21 cellular contexts compared by ENCODE assay signal in genomic region chr18:45341454-45341853, GRCh38.
DNase-seq lines count a peak whose midpoint lies in the region; ATAC-seq and TF ChIP-seq lines count a peak whose summit lies in the region.
"Had no signal": no experiment of that assay in that cellular context is flagged by ENCODE, and none has a peak within 500 bp of the region (broad histone marks: within the 10 kb centered on the region; RNA-seq: fewer than 3 reads in every experiment).

No MANE protein-coding gene starts in this region.

- H3K27ac ChIP-seq in SK-N-SH (ENCODE audit: low read depth in 2 of 2, low read length in 1 of 2), result no peak overlapping the region
- H3K27ac ChIP-seq: 22Rv1 had no signal

- H3K27ac Mint-ChIP-seq in activated CD8-positive, alpha-beta memory T cell treated with anti-CD3 and anti-CD28 coated beads, Interleukin-2, amount 10 ng/mL, durations not matched to agents 7 days and 5 days, result no peak overlapping the region
- no peak overlapping the region for H3K27ac Mint-ChIP-seq in activated CD4-positive, alpha-beta memory T cell treated with anti-CD3 and anti-CD28 coated beads for 36 hours
- H3K27ac Mint-ChIP-seq: CD14-positive monocyte, GM23338 had no signal

- H3K36me3 ChIP-seq in SK-N-SH (replicated peaks in 1 of 2; ENCODE audit: control insufficient read depth in 1 of 2, insufficient read depth in 2 of 2, low read length in 1 of 2), result no peaks in the 10 kb centered on the region

- H3F3A ChIP-seq in SK-N-SH (replicated peaks; ENCODE audit: insufficient read depth), result no peaks in the 10 kb centered on the region

- H3K79me2 ChIP-seq in SK-N-SH (ENCODE audit: insufficient read depth), result no peaks in the 10 kb centered on the region

- WGBS in SK-N-SH (ENCODE audit: low lambda C conversion rate), result 45% methylated on average over 2 of the region's 2 CpGs

- H3K9ac ChIP-seq in SK-N-SH, result no peak overlapping the region

- H3K27me3 ChIP-seq in SK-N-SH (ENCODE audit: insufficient read depth), result no peaks in the 10 kb centered on the region

- POLR2A ChIA-PET in SK-N-SH (lab: Yijun Ruan, JAX), result no interaction called here
- POLR2A ChIA-PET in activated CD4-positive, alpha-beta memory T cell treated with anti-CD3 and anti-CD28 coated beads for 36 hours (lab: Charles Lee), result no interaction called here

- peaks cover 0 to 4% of the 10 kb centered on the region in 2 experiments; a peak in 1 of 4 replicates for H3K4me1 ChIP-seq in SK-N-SH (ENCODE audit: control insufficient read depth in 1 of 2, insufficient read depth in 2 of 2, low read depth in 1 of 2, low read length in 1 of 2)

- no peak for TF ChIP-seq RAD21 in SK-N-SH (IDR thresholded peaks at IDR 0.05; ENCODE audit: low read length)

- H3K27me3 Mint-ChIP-seq in activated CD8-positive, alpha-beta memory T cell treated with anti-CD3 and anti-CD28 coated beads, Interleukin-2, amount 10 ng/mL, durations not matched to agents 7 days and 5 days, result peaks cover 3% of the 10 kb centered on the region
- peaks cover 5% of the 10 kb centered on the region for H3K27me3 Mint-ChIP-seq in activated CD4-positive, alpha-beta memory T cell treated with anti-CD3 and anti-CD28 coated beads for 36 hours

- H3K4me1 Mint-ChIP-seq in activated CD8-positive, alpha-beta memory T cell treated with anti-CD3 and anti-CD28 coated beads, Interleukin-2, amount 10 ng/mL, durations not matched to agents 7 days and 5 days, result no peaks in the 10 kb centered on the region
- H3K4me1 Mint-ChIP-seq in activated CD4-positive, alpha-beta memory T cell treated with anti-CD3 and anti-CD28 coated beads for 36 hours (ENCODE audit: low read depth), result no peaks in the 10 kb centered on the region
- H3K4me1 Mint-ChIP-seq: CD14-positive monocyte had no signal

- no peaks in the 10 kb centered on the region for H3K9me2 ChIP-seq in SK-N-SH

- no peaks in the 10 kb centered on the region for H3K36me3 Mint-ChIP-seq in activated CD8-positive, alpha-beta memory T cell treated with anti-CD3 and anti-CD28 coated beads, Interleukin-2, amount 10 ng/mL, durations not matched to agents 7 days and 5 days
- H3K36me3 Mint-ChIP-seq in activated CD4-positive, alpha-beta memory T cell treated with anti-CD3 and anti-CD28 coated beads for 36 hours, result no peaks in the 10 kb centered on the region
- H3K36me3 Mint-ChIP-seq: CD14-positive monocyte had no signal

- no peaks in the 10 kb centered on the region for H3K9me3 ChIP-seq in SK-N-SH

- no peak overlapping the region for H2AFZ ChIP-seq in SK-N-SH (ENCODE audit: low read depth)
- H2AFZ ChIP-seq: GM23338 had no signal

- intact Hi-C loops in activated CD4-positive, alpha-beta memory T cell treated with anti-CD3 and anti-CD28 coated beads for 36 hours (cut with micrococcal nuclease), result no loop called here

- TF ChIP-seq CTCF in SK-N-SH (IDR thresholded peaks at IDR 0.05), result peak; percentile 21; the same call in 1 of the 2 replicates
- peak; percentile 5 for TF ChIP-seq CTCF in astrocyte of the spinal cord (IDR thresholded peaks at IDR 0.05; ENCODE audit: low read depth, low read length)
- TF ChIP-seq CTCF in fibroblast of the aortic adventitia (IDR thresholded peaks at IDR 0.05; ENCODE audit: insufficient read depth, low read length), result peak; percentile 11
- TF ChIP-seq CTCF in retinal pigment epithelial cell (conservative IDR thresholded peaks at IDR 0.05; ENCODE audit: low read depth, low read length), result peak; percentile 28

- no peak overlapping the region for H3K4me2 ChIP-seq in SK-N-SH
- H3K4me2 ChIP-seq: GM23338 had no signal

- H4K20me1 ChIP-seq in SK-N-SH (ENCODE audit: insufficient read depth), result no peaks in the 10 kb centered on the region

- DNase-seq in SK-N-SH (no peak), astrocyte of the spinal cord (ENCODE audit: low read depth, low spot score) (no peak), fibroblast of the aortic adventitia (ENCODE audit: low read depth) (no peak), retinal pigment epithelial cell (ENCODE audit: low read depth) (no peak)
- DNase-seq in activated CD8-positive, alpha-beta memory T cell treated with anti-CD3 and anti-CD28 coated beads, Interleukin-2, amount 10 ng/mL, durations not matched to agents 7 days and 5 days, result no peak
- DNase-seq in activated CD4-positive, alpha-beta memory T cell treated with anti-CD3 and anti-CD28 coated beads for 36 hours, result no peak
- DNase-seq: COR-L47, DMS53, IMR-90, NCI-H1417 treated with DMSO at 0.1 percent for 48 hours, NCI-H2029, NCI-H2171 treated with DMSO at 0.1 percent for 48 hours, NCI-H510A, NCI-H82, SIG-M5 had no signal

- CTCF ChIA-PET in SK-N-SH (lab: Yijun Ruan, JAX), result no interaction called here
- CTCF ChIA-PET in activated CD8-positive, alpha-beta memory T cell treated with anti-CD3 and anti-CD28 coated beads, Interleukin-2, amount 10 ng/mL, durations not matched to agents 7 days and 5 days (lab: Charles Lee), result no interaction called here
- CTCF ChIA-PET in activated CD4-positive, alpha-beta memory T cell treated with anti-CD3 and anti-CD28 coated beads for 36 hours (lab: Charles Lee), result no interaction called here

- no peak overlapping the region for H3K4me3 Mint-ChIP-seq in activated CD8-positive, alpha-beta memory T cell treated with anti-CD3 and anti-CD28 coated beads, Interleukin-2, amount 10 ng/mL, durations not matched to agents 7 days and 5 days
- H3K4me3 Mint-ChIP-seq in activated CD4-positive, alpha-beta memory T cell treated with anti-CD3 and anti-CD28 coated beads for 36 hours, result no peak overlapping the region
- H3K4me3 Mint-ChIP-seq: CD14-positive monocyte, GM23338 had no signal

- no peaks in the 10 kb centered on the region for H3K9me3 Mint-ChIP-seq in activated CD8-positive, alpha-beta memory T cell treated with anti-CD3 and anti-CD28 coated beads, Interleukin-2, amount 10 ng/mL, durations not matched to agents 7 days and 5 days (ENCODE audit: low read depth)
- H3K9me3 Mint-ChIP-seq in activated CD4-positive, alpha-beta memory T cell treated with anti-CD3 and anti-CD28 coated beads for 36 hours, result no peaks in the 10 kb centered on the region
- H3K9me3 Mint-ChIP-seq: CD14-positive monocyte, GM23338 had no signal

- TF ChIP-seq EP300 in SK-N-SH (IDR thresholded peaks at IDR 0.05; ENCODE audit: borderline replicate concordance in 1 of 2, low read depth in 1 of 2, low read length in 1 of 2), result no peak

- in situ Hi-C loops in astrocyte of the spinal cord (cut with HindIII; ENCODE audit: low sequenced_read_pairs), result no loop called here

- ATAC-seq in SK-N-SH treated with all-trans-retinoic acid at 6 μM for 48 hours, result no peak
- no peak for ATAC-seq in activated CD8-positive, alpha-beta memory T cell treated with anti-CD3 and anti-CD28 coated beads, Interleukin-2, amount 10 ng/mL, durations not matched to agents 7 days and 5 days
- ATAC-seq in HG03354 (IDR thresholded peaks at IDR 0.05; ENCODE audit: poor library complexity, severe bottlenecking, unreplicated experiment), result no peak
- ATAC-seq: GM12878, GM23338 had no signal

- H3K4me3 ChIP-seq in SK-N-SH (ENCODE audit: low read depth in 2 of 2, low read length in 1 of 2) (no peak overlapping the region), astrocyte of the spinal cord (ENCODE audit: low read depth, low read length) (no peak overlapping the region), fibroblast of the aortic adventitia (ENCODE audit: low read depth, low read length) (no peak overlapping the region), retinal pigment epithelial cell (ENCODE audit: low read length) (no peak overlapping the region)
- H3K4me3 ChIP-seq: GM12878, GM23338 had no signal

TF ChIP-seq in SK-N-SH, 30 proteins besides CTCF, POLR2A, EP300 and RAD21 (continues in another document):
- TF ChIP-seq USF2 (IDR thresholded peaks at IDR 0.05; ENCODE audit: borderline replicate concordance, low read depth, low read length) (no peak), CHD2 (IDR thresholded peaks at IDR 0.05; ENCODE audit: low read length, partially characterized antibody) (no peak), SMC3 (IDR thresholded peaks at IDR 0.05; ENCODE audit: low read depth, low read length) (no peak), RFX5 (IDR thresholded peaks at IDR 0.05; ENCODE audit: low read length) (no peak)

TF ChIP-seq in SK-N-SH treated with all-trans-retinoic acid at 6 μM for 48 hours, 23 proteins besides CTCF, POLR2A, EP300 and RAD21:
- TF ChIP-seq ISL1 (CRISPR knock-in tag; IDR thresholded peaks at IDR 0.05) (no peak), ZNF8 (CRISPR knock-in tag; IDR thresholded peaks at IDR 0.05) (no peak), SNAI2 (CRISPR knock-in tag; IDR thresholded peaks at IDR 0.05) (no peak), TSHZ2 (CRISPR knock-in tag; IDR thresholded peaks at IDR 0.05) (no peak)
